Comparison of ENCODE assay signal across 22 cellular contexts in genomic region chr6:88884361-88884760, GRCh38.
"Had no signal": no experiment of that assay in that cellular context is flagged by ENCODE, and none has a peak within 500 bp of the region (broad histone marks: within the 10 kb centered on the region; RNA-seq: fewer than 3 reads in every experiment).

No MANE protein-coding gene starts in this region.

- DNase-seq: IMR-90, Karpas-422, KG1, MG63, NCI-H1092, NCI-H1105 treated with DMSO at 0.1 percent for 48 hours, NCI-H1417 treated with DMSO at 0.1 percent for 48 hours, NCI-H146, NCI-H1694 treated with DMSO at 0.1 percent for 48 hours, NCI-H1930, NCI-H2081, NCI-H2107, NCI-H226, NCI-H446, NCI-H510A, NCI-H524 treated with DMSO at 0.1 percent for 48 hours, NCI-H69, NCI-H774, Right ventricle myocardium superior, RPMI8226, SIG-M5 had no signal

- ATAC-seq: HepG2 had no signal
